In the genomic region with DNA sequence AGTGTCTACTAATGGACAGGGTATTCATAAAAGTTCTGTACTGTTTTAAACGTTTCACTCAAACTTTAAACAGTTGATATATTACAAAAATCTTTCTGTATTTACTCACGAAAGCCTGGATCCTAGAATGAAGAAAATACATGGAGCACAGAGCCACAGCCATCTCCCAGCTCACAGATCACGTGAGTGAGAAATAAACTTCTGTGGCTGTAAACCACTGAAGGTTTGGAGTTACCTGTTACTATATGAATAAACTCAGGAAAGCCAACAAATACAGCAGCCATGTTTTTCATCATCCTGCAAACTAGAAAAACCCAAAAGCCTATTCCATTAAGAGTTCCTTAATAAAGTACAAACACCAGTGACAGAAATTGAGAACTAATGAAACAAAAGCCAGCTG, we compare ENCODE assay signal across 8 cellular contexts. TPM values are rescaled to one million over a fixed set of nuclear protein-coding genes. Genes with fewer than 3 reads are reported as not detected.
DNase-seq lines count a peak whose midpoint lies in the region; ATAC-seq and TF ChIP-seq lines count a peak whose summit lies in the region.

No MANE protein-coding gene starts in this region.

- TF ChIP-seq CTCF in brain microvascular endothelial cell (IDR thresholded peaks at IDR 0.05; ENCODE audit: low read depth, low read length, missing control alignments) (no peak), lung (IDR thresholded peaks at IDR 0.05; ENCODE audit: control extremely low read depth, extremely low read depth) (no peak), tibial nerve (IDR thresholded peaks at IDR 0.05) (no peak)

- H3K4me3 Mint-ChIP-seq in activated T-cell treated with anti-CD3 and anti-CD28 coated beads, Interleukin-2, amount 50 U/mL, for 72 hours, result peak overlapping the region; percentile 95

- H3K27me3 ChIP-seq in brain microvascular endothelial cell (replicated peaks) (no peaks in the 10 kb centered on the region), lung (ENCODE audit: control insufficient read depth, insufficient read depth) (no peaks in the 10 kb centered on the region), tibial nerve (no peaks in the 10 kb centered on the region)

- peak overlapping the region; percentile 98 for H3K27ac Mint-ChIP-seq in activated T-cell treated with anti-CD3 and anti-CD28 coated beads, Interleukin-2, amount 50 U/mL, for 72 hours

- H3K4me1 ChIP-seq in lung (ENCODE audit: control insufficient read depth in 2 of 2, insufficient read depth in 2 of 2, low read length in 2 of 2) (peaks cover 6 to 15% of the 10 kb centered on the region in 2 donors), tibial nerve (peaks cover 5 to 73% (median 27%) of the 10 kb centered on the region in 4 donors)

- H3K36me3 Mint-ChIP-seq in activated T-cell treated with anti-CD3 and anti-CD28 coated beads, Interleukin-2, amount 50 U/mL, for 72 hours (ENCODE audit: insufficient read depth in 2 of 2), result peaks cover 10 to 11% of the 10 kb centered on the region in 2 donors

- TF ChIP-seq POLR2A in tibial nerve (IDR thresholded peaks at IDR 0.05), result no peak

- H3K27me3 Mint-ChIP-seq in activated T-cell treated with anti-CD3 and anti-CD28 coated beads, Interleukin-2, amount 50 U/mL, for 72 hours (ENCODE audit: low read depth), result no peaks in the 10 kb centered on the region

- no peak for DNase-seq in activated T-cell treated with anti-CD3 and anti-CD28 coated beads, Interleukin-2, amount 50 U/mL, for 72 hours
- no peak for DNase-seq in activated T-cell treated with anti-CD3 and anti-CD28 coated beads, Interleukin-2, amount 50 U/mL, for 1 hour
- DNase-seq in brain microvascular endothelial cell (no peak), lung (ENCODE audit: low spot score) (no peak), tibial nerve (ENCODE audit: low spot score in 2 of 2) (no peak), NCI-H510A treated with DMSO at 0.1 percent for 48 hours (lab: John Stamatoyannopoulos, UW) (no peak), SK-N-DZ (ENCODE audit: low spot score) (no peak)

- in situ Hi-C loops in brain microvascular endothelial cell (cut with HindIII; ENCODE audit: low pct_ligation_motif_present, low sequenced_read_pairs), result no loop called here

- H3K9me3 ChIP-seq in lung (ENCODE audit: control insufficient read depth in 2 of 2, insufficient read depth in 1 of 2, low read length in 1 of 2), result no peaks in the 10 kb centered on the region
- no peaks in the 10 kb centered on the region for H3K9me3 ChIP-seq in tibial nerve

- no peaks in the 10 kb centered on the region for H3K9me3 Mint-ChIP-seq in activated T-cell treated with anti-CD3 and anti-CD28 coated beads, Interleukin-2, amount 50 U/mL, for 72 hours

- peak overlapping the region; percentile 95 for H3K4me3 ChIP-seq in brain microvascular endothelial cell (ENCODE audit: low read depth, low read length)
- H3K4me3 ChIP-seq in lung, result peak overlapping the region; percentile 92
- H3K4me3 ChIP-seq in tibial nerve, result peak overlapping the region; percentile 58 to 89 (median 76)

- ATAC-seq in activated T-cell treated with anti-CD3 and anti-CD28 coated beads, Interleukin-2, amount 50 U/mL, for 72 hours (replicated peaks in 1 of 2), result no peak
- ATAC-seq in lung (ENCODE audit: insufficient read depth, low FRiP score) (no peak), GM19395 (IDR thresholded peaks at IDR 0.05; ENCODE audit: unreplicated experiment) (no peak)

- H3K4me1 Mint-ChIP-seq in activated T-cell treated with anti-CD3 and anti-CD28 coated beads, Interleukin-2, amount 50 U/mL, for 72 hours (ENCODE audit: low read depth), result peaks cover 53% of the 10 kb centered on the region

- H3K27ac ChIP-seq in brain microvascular endothelial cell (peak overlapping the region; percentile 93), lung (ENCODE audit: low read depth in 1 of 2, low read length in 1 of 2) (peak overlapping the region in 1 of 2 donors; percentile 95), tibial nerve (peak overlapping the region; percentile 79 to 94 (median 92))

- TF ChIP-seq EP300 in tibial nerve (IDR thresholded peaks at IDR 0.05), result no peak

- H3K36me3 ChIP-seq in brain microvascular endothelial cell (replicated peaks) (no peaks in the 10 kb centered on the region), lung (ENCODE audit: control insufficient read depth in 2 of 2, insufficient read depth in 2 of 2, low read length in 2 of 2) (no peaks in the 10 kb centered on the region), tibial nerve (no peaks in the 10 kb centered on the region)

- 26 to 30% methylated on average over 3 of the region's 3 CpGs for WGBS in lung, 2 donors
- 19% methylated on average over 3 of the region's 3 CpGs for WGBS in tibial nerve, 2 donors

RNA-seq across cellular contexts. Expression of gene TDG, which starts 0.9 kb away (rescaled TPM):
- total RNA-seq in activated T-cell treated with anti-CD3 and anti-CD28 coated beads, Interleukin-2, amount 50 U/mL, for 72 hours, result 10 to 100 TPM; 24.9 to 28.8 TPM
- total RNA-seq in lung (10 to 100 TPM; 16.9 to 41.0 TPM), tibial nerve (10 to 100 TPM; 13.7 to 23.7 (median 20.0) TPM)
- 10 to 100 TPM; 10.6 to 15.6 TPM for polyA plus RNA-seq in lung
- 84.8 and 87.8 TPM in 2 replicates for polyA plus RNA-seq in SK-N-DZ (2014; cell fraction: cytosol; rRNA removed)
- 88.9 and 110 TPM in 2 replicates for polyA plus RNA-seq in SK-N-DZ (2014; cell fraction: nucleus; rRNA removed)

RNA-seq across cellular contexts. Expression of gene HSP90B1, which starts 34.6 kb away (rescaled TPM):
- total RNA-seq in activated T-cell treated with anti-CD3 and anti-CD28 coated beads, Interleukin-2, amount 50 U/mL, for 72 hours, result 100 to 1,000 TPM; 416 to 532 TPM
- total RNA-seq in lung (100 to 1,000 TPM; 390 to 781 TPM), tibial nerve (100 to 1,000 TPM; 213 to 480 (median 250) TPM)
- polyA plus RNA-seq in lung, result 100 to 1,000 TPM; 484 to 773 TPM
- 493 and 525 TPM in 2 replicates for polyA plus RNA-seq in SK-N-DZ (2014; cell fraction: cytosol; rRNA removed)
- polyA plus RNA-seq in SK-N-DZ (2014; cell fraction: nucleus; rRNA removed), result 957 and 1,246 TPM in 2 replicates
